ENCODE assay signal across 9 cellular contexts in the genomic region with DNA sequence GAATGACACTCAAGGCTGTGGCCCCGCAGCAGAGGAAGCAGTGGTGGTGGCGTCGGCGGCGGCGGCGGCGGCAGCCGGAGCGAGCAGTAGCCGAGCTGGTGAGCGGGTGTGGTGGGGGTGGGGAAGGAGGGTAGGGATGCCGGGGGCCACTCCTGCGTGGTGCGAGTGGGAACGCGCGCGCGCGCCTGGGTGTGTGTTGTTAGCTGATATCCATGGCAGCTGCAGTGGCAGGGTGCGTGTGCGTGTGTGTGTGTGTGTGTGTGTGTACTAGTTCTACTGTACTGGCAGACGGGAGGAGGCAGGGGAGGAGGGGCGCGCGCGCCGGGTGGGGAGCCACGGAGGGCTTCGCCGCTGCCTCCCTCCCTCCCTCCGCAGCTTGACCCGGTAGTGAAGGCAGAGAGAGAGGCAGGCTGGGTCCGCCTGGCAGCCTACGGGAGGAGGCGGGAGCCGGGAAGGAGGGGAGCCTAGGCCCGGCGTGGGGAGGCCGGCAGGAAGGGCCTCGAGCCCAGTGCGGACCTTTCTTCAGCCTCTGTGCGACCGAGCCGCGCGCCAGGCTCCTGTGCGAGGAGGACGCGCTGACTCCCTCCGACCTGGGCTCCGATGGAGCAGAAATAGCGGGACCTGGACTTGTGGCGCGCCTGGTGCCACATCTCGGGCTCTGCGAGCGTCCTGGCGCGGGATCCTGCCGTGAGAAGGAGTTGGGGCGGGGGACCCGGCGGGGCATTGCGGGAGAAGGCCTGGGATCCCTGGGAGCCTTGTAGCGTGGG. TPM values are rescaled to one million over a fixed set of nuclear protein-coding genes. Genes with fewer than 3 reads are reported as not detected.
DNase-seq lines count a peak whose midpoint lies in the region; ATAC-seq, FAIRE-seq and TF ChIP-seq lines count a peak whose summit lies in the region.
"Had no signal": no experiment of that assay in that cellular context is flagged by ENCODE, and none has a peak within 500 bp of the region (broad histone marks: within the 10 kb centered on the region; RNA-seq: fewer than 3 reads in every experiment).

TSS of gene MAGI2 (minus strand) at position 110 of the 767 bp plus-strand sequence. CDS start 347 bp downstream, outside the sequence.

- ATAC-seq in A549: peak; percentile 37 to 47; a peak in 5 of 6 replicates
- no peak for ATAC-seq in HG02642 (IDR thresholded peaks at IDR 0.05; ENCODE audit: poor library complexity, unreplicated experiment)
- no peak for ATAC-seq in GM18873 (IDR thresholded peaks at IDR 0.05; ENCODE audit: low FRiP score, unreplicated experiment)
- ATAC-seq: GM12878 had no signal

- peaks cover 39% of the 10 kb centered on the region for H3K36me3 Mint-ChIP-seq in nephron (ENCODE audit: low read depth)

- no peaks in the 10 kb centered on the region for H3K27me3 Mint-ChIP-seq in nephron (ENCODE audit: low read depth)

- peak within 1 kb of the TSS; percentile 95 to 99 (median 98) for H3K4me3 Mint-ChIP-seq in nephron

- TF ChIP-seq RAD21 in A549 (conservative IDR thresholded peaks at IDR 0.05 in 1 of 2, IDR thresholded peaks at IDR 0.05 in 1 of 2): no peak

- H3K4me1 Mint-ChIP-seq in nephron: peaks cover 22% of the 10 kb centered on the region

- peak within 1 kb of the TSS; percentile 84 to 99 (median 97) for H3K27ac Mint-ChIP-seq in nephron

- DNase-seq in A549 (ENCODE audit: low read depth in 1 of 2, low spot score in 1 of 2): peak in 1 of 2 experiments; percentile 20
- peak; percentile 10 for DNase-seq in activated gamma-delta T cell (lab: John Stamatoyannopoulos, UW)
- DNase-seq in glomerular visceral epithelial cell (ENCODE audit: extremely low spot score): peak; percentile 77
- DNase-seq in activated naive CD4-positive, alpha-beta T cell treated with Interleukin-2 at 50 U/mL for 16 hours: no peak

- POLR2A ChIA-PET in A549 (lab: Yijun Ruan, JAX) (interaction anchor here (0.6 kb wide), 1 partner anchor 594 kb away, joined by 3 read pairs; no protein-coding TSS in a partner anchor), HEK293 (lab: Yijun Ruan, JAX) (interaction anchor here (0.7 to 0.8 kb wide), 4 partner anchors 10 to 442 kb away, joined by 3 to 7 read pairs (median 3); no protein-coding TSS in a partner anchor)

- H3K9me3 ChIP-seq in A549 (no peaks in the 10 kb centered on the region), HEK293 (ENCODE audit: control insufficient read depth, insufficient read depth, low read depth, low read length) (no peaks in the 10 kb centered on the region)

- 70% methylated on average over 34 of the region's 67 CpGs for WGBS in A549 (ENCODE audit: missing lambda C conversion rate)

- TF ChIP-seq CTCF in A549 (IDR thresholded peaks at IDR 0.05) (no peak), HEK293 (tag by site-specific recombination; IDR thresholded peaks at IDR 0.05) (no peak), nephron (IDR thresholded peaks at IDR 0.05; ENCODE audit: unreplicated experiment in 3 of 3) (no peak)

- H3K9me3 Mint-ChIP-seq in nephron: no peaks in the 10 kb centered on the region

- TF ChIP-seq POLR2A in A549 (IDR thresholded peaks at IDR 0.05; ENCODE audit: low read length): 0 out of 2 replicates have a peak, but pooled peaks have one; percentile 11

- no peak for FAIRE-seq in A549 (lab: Jason Lieb, UNC)
- FAIRE-seq: GM12878 had no signal

- H3K27ac ChIP-seq in A549 (peak within 1 kb of the TSS; percentile 87 to 92), HEK293 (ENCODE audit: extremely low read depth, low read depth, low read length) (peak within 1 kb of the TSS; percentile 86)

- CTCF ChIA-PET in A549 (lab: Yijun Ruan, JAX): no interaction called here
- CTCF ChIA-PET in HEK293 (lab: Yijun Ruan, JAX): interaction anchor here (0.5 to 0.7 kb wide), 3 partner anchors 15 to 428 kb away, joined by 4 read pairs; no protein-coding TSS in a partner anchor

- H3K4me3 ChIP-seq in A549: peak within 1 kb of the TSS; percentile 85
- H3K4me3 ChIP-seq in HEK293 (ENCODE audit: low read depth, low read length): peak within 1 kb of the TSS; percentile 59
- H3K4me3 ChIP-seq: GM12878 had no signal

- H3K4me2 ChIP-seq in A549: peak within 1 kb of the TSS; percentile 93

- 0 out of 3 replicates have a peak, but pooled peaks cover 3% of the 10 kb centered on the region for H3K4me1 ChIP-seq in A549
- peaks cover 3% of the 10 kb centered on the region for H3K4me1 ChIP-seq in HEK293 (ENCODE audit: control insufficient read depth, insufficient read depth, low read length)

- no peak for TF ChIP-seq EP300 in A549 (IDR thresholded peaks at IDR 0.05)

- no peaks in the 10 kb centered on the region for H3K36me3 ChIP-seq in HEK293 (ENCODE audit: control insufficient read depth in 2 of 2, insufficient read depth in 1 of 2, low read length in 2 of 2)

TF ChIP-seq in A549, 52 proteins besides CTCF, POLR2A, EP300 and RAD21:
- TF ChIP-seq EHMT2 (IDR thresholded peaks at IDR 0.05; ENCODE audit: low read depth) (no peak), HEYL (CRISPR knock-in tag; IDR thresholded peaks at IDR 0.05) (no peak), RFX5 (IDR thresholded peaks at IDR 0.05) (no peak)
- TF ChIP-seq, protein P1, sequence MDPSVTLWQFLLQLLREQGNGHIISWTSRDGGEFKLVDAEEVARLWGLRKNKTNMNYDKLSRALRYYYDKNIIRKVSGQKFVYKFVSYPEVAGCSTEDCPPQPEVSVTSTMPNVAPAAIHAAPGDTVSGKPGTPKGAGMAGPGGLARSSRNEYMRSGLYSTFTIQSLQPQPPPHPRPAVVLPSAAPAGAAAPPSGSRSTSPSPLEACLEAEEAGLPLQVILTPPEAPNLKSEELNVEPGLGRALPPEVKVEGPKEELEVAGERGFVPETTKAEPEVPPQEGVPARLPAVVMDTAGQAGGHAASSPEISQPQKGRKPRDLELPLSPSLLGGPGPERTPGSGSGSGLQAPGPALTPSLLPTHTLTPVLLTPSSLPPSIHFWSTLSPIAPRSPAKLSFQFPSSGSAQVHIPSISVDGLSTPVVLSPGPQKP (IDR thresholded peaks at IDR 0.05; ENCODE audit: low read depth, low read length): no peak

TF ChIP-seq in HEK293, 187 proteins besides CTCF, POLR2A, EP300 and RAD21 (continues in another document):
- TF ChIP-seq ZNF335 (tag by site-specific recombination; conservative IDR thresholded peaks at IDR 0.05) (peak; percentile 98), GLIS1 (tag by site-specific recombination; IDR thresholded peaks at IDR 0.05) (peak; percentile 60), ZNF792 (tag by site-specific recombination; IDR thresholded peaks at IDR 0.05) (peak; percentile 35; the same call in 1 of the 2 replicates), ZNF670 (tag by site-specific recombination; IDR thresholded peaks at IDR 0.05; ENCODE audit: low read depth) (no peak), ZNF18 (tag by site-specific recombination; IDR thresholded peaks at IDR 0.05) (peak; percentile 82), TSHZ1 (tag by site-specific recombination; IDR thresholded peaks at IDR 0.05; ENCODE audit: borderline replicate concordance) (0 out of 2 replicates have a peak, but pooled peaks have one; percentile 22), KLF9 (tag by site-specific recombination; IDR thresholded peaks at IDR 0.05; ENCODE audit: low read depth) (peak; percentile 69; the same call in 1 of the 2 replicates), ZNF549 (tag by site-specific recombination; IDR thresholded peaks at IDR 0.05) (no peak), ZEB2 (tag by site-specific recombination; IDR thresholded peaks at IDR 0.05) (peak; percentile 71), EGR2 (tag by site-specific recombination; IDR thresholded peaks at IDR 0.05; ENCODE audit: low read depth) (peak; percentile 82), ZNF544 (tag by site-specific recombination; IDR thresholded peaks at IDR 0.05) (no peak)

RNA-seq across cellular contexts. Expression of gene MAGI2, which starts in this region (rescaled TPM):
- polyA plus RNA-seq in A549 (2011; rRNA removed) (0.78 and 0.81 TPM in 2 replicates), A549 (2017; fragmentation: RNase III; extraction: RNeasy Plus Mini Kit Qiagen cat#74134 plus additional on column Dnase treatment) (0.35 to 0.53 TPM (median 0.48 TPM) in 3 replicates)
- 0.15 and 0.22 TPM in 2 replicates for polyA plus RNA-seq in A549 (2012; cell fraction: cytosol; rRNA removed)
- polyA plus RNA-seq in A549 (2012; cell fraction: nucleus; rRNA removed): 0.10 and 0.20 TPM in 2 replicates
- 1.3 and 1.5 TPM in 2 replicates for polyA minus RNA-seq in A549 (2011; rRNA and poly(A)+ RNA removed)

Comparison
In these comparisons a context has a peak if more than half of its experiments do, and no peak if none do; other contexts are left out.
1. ATAC-seq: peak in A549 (2 of 2); none in HG02642 (single experiment) and GM18873 (single experiment).
2. Of the 5 proteins assayed by ChIP-seq in both HEK293 and A549: peak only in HEK293: PBX3; only in A549: none; in both: none; in neither: 4.